ENCODE assay signal across 26 cellular contexts in the genomic region with DNA sequence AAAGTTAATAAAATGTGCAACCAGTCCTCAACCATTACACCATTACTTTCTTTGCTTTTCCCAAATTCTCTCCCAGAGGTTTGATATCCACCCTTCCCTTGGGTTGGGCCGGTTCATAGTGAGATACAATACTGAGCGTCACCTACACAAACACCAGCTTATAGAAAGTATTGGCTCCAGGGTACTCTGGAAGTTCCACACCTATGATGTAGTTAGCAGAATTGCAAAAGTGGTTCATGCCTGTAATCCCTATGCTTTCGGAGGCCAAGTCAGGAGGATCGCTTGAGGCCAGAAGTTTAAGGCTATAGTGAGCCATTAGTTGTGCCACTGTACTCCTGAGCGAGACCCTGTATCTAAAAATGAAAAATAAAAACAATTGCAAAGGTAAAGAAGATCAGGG.
"Had no signal": no experiment of that assay in that cellular context is flagged by ENCODE, and none has a peak within 500 bp of the region (broad histone marks: within the 10 kb centered on the region; RNA-seq: fewer than 3 reads in every experiment).

No MANE protein-coding gene starts in this region.

- DNase-seq: stimulated activated CD4-positive, alpha-beta T cell treated with anti-CD3 and anti-CD28 coated beads, Interleukin-2, amount 100 ng/mL, for 48 hours; stimulated activated CD4-positive, alpha-beta T cell treated with anti-CD3 and anti-CD28 coated beads, Interleukin-4, amount 100 ng/mL, for 1 hour; stimulated activated CD4-positive, alpha-beta T cell treated with anti-CD3 and anti-CD28 coated beads, Interleukin-4, amount 100 ng/mL, for 24 hours; stimulated activated CD4-positive, alpha-beta T cell treated with anti-CD3 and anti-CD28 coated beads, Interleukin-4, amount 100 ng/mL, for 4 hours; stimulated activated CD8-positive, alpha-beta memory T cell treated with anti-CD3 and anti-CD28 coated beads, Interleukin-4, amount 100 ng/mL, for 48 hours; stimulated activated naive B cell treated with anti-CD40 and anti-IgM and Interleukin-4, amounts not matched to agents 10 μg/mL and 1 μg/mL and 100 μg/mL, for 72 hours; stimulated activated naive CD4-positive, alpha-beta T cell; stimulated activated naive CD4-positive, alpha-beta T cell treated with Interleukin-2 at 50 U/mL for 16 hours; stimulated activated naive CD8-positive, alpha-beta T cell treated with anti-CD3 and anti-CD28 coated beads, Interleukin-15, amount 100 ng/mL, for 72 hours; stimulated activated naive CD8-positive, alpha-beta T cell treated with anti-CD3 and anti-CD28 coated beads, Interleukin-15, Interleukin-2, amounts not matched to agents 100 U/mL and 50 U/mL, for 24 hours; stomach; substantia nigra; testis; thyroid gland; tibial artery; transverse colon; upper lobe of left lung; upper lobe of right lung; uterus had no signal

- H3K4me1 ChIP-seq: stomach, suprapubic skin, testis, thyroid gland, tibial artery, tibial nerve, transverse colon, upper lobe of left lung, upper lobe of right lung, uterus, vagina had no signal

- H3K9me3 ChIP-seq: stomach, testis, thoracic aorta, thyroid gland, tibial artery, tibial nerve, transverse colon, upper lobe of left lung, upper lobe of right lung, uterus, vagina had no signal

- H3K27me3 ChIP-seq: stomach, suprapubic skin, testis, thyroid gland, tibial artery, tibial nerve, transverse colon, upper lobe of left lung, upper lobe of right lung, uterus, vagina had no signal

- H3K4me3 ChIP-seq: stomach, suprapubic skin, testis, thoracic aorta, thyroid gland, tibial artery, tibial nerve, transverse colon, upper lobe of left lung, upper lobe of right lung, uterus, vagina had no signal

- FAIRE-seq: urothelium cell line had no signal

- H3K27ac ChIP-seq: stomach, suprapubic skin, testis, thoracic aorta, thyroid gland, tibial artery, tibial nerve, transverse colon, upper lobe of left lung, upper lobe of right lung, uterus, vagina had no signal

- H3K36me3 ChIP-seq: thyroid gland, uterus had no signal

- ATAC-seq: stimulated activated effector memory CD8-positive, alpha-beta T cell treated with anti-CD3 and anti-CD28 coated beads, Interleukin-12 subunit alpha, Interleukin-12 subunit beta, amount 100 ng/mL, for 72 hours; stimulated activated memory B cell treated with anti-CD40 and anti-IgM and Interleukin-4, amounts not matched to agents 10 μg/mL and 1 μg/mL and 100 μg/mL, for 72 hours; stimulated activated naive B cell treated with anti-CD40 and anti-IgM and Interleukin-4, amounts not matched to agents 10 μg/mL and 1 μg/mL and 100 μg/mL, for 72 hours; stimulated activated naive CD8-positive, alpha-beta T cell treated with anti-CD3 and anti-CD28 coated beads, Interleukin-15, amount 100 ng/mL, for 72 hours; stimulated activated naive CD8-positive, alpha-beta T cell treated with anti-CD3 and anti-CD28 coated beads, Interleukin-15, Interleukin-2, amounts not matched to agents 100 U/mL and 50 U/mL, for 24 hours; upper lobe of right lung had no signal
